ENCODE assay signal across 27 cellular contexts in genomic region chr3:122587572-122587971, GRCh38. TPM values are rescaled to one million over a fixed set of nuclear protein-coding genes. Genes with fewer than 3 reads are reported as not detected.
"Had no signal": no experiment of that assay in that cellular context is flagged by ENCODE, and none has a peak within 500 bp of the region (broad histone marks: within the 10 kb centered on the region; RNA-seq: fewer than 3 reads in every experiment).

No MANE protein-coding gene starts in this region.

- H3K27me3 ChIP-seq: neural progenitor cell, neutrophil, right atrium auricular region, right lobe of liver, tibial nerve, uterus had no signal

- H3K27ac ChIP-seq: left ventricle myocardium inferior, neural progenitor cell, neutrophil, right atrium auricular region, right lobe of liver, tibial nerve, uterus had no signal

- H3K36me3 ChIP-seq: left ventricle myocardium inferior, neural progenitor cell, neutrophil, right atrium auricular region, right lobe of liver, tibial nerve, uterus had no signal

- H3K4me2 ChIP-seq: neural progenitor cell had no signal

- ATAC-seq: right lobe of liver; stimulated activated effector memory CD8-positive, alpha-beta T cell treated with anti-CD3 and anti-CD28 coated beads, Interleukin-12 subunit alpha, Interleukin-12 subunit beta, amount 100 ng/mL, for 72 hours; stimulated activated naive CD8-positive, alpha-beta T cell treated with anti-CD3 and anti-CD28 coated beads, Interleukin-15, amount 100 ng/mL, for 72 hours had no signal

- H3K9ac ChIP-seq: neural progenitor cell had no signal

- H3K9me3 ChIP-seq: neutrophil, right lobe of liver had no signal

- H3K9me3 Mint-ChIP-seq: type B pancreatic cell had no signal

- H3K4me1 ChIP-seq: left ventricle myocardium inferior, neural progenitor cell, right atrium auricular region, tibial nerve, uterus had no signal

- H3K27ac Mint-ChIP-seq: mesothelial cell of epicardium, nephron progenitor cell, neural progenitor cell, progenitor cell of endocrine pancreas, type B pancreatic cell had no signal

- H3K4me3 Mint-ChIP-seq: mesothelial cell of epicardium; natural killer cell; nephron progenitor cell; neural progenitor cell; stimulated activated effector memory CD8-positive, alpha-beta T cell treated with anti-CD3 and anti-CD28 coated beads, Interleukin-12 subunit alpha, Interleukin-12 subunit beta, amount 100 ng/mL, for 72 hours; stimulated activated naive CD8-positive, alpha-beta T cell treated with anti-CD3 and anti-CD28 coated beads, Interleukin-15, amount 100 ng/mL, for 72 hours; type B pancreatic cell had no signal

- H2AFZ ChIP-seq: neural progenitor cell had no signal

- H3K27me3 Mint-ChIP-seq: naive B cell; progenitor cell of endocrine pancreas; stimulated activated naive CD8-positive, alpha-beta T cell treated with anti-CD3 and anti-CD28 coated beads, Interleukin-15, amount 100 ng/mL, for 72 hours; type B pancreatic cell had no signal

- H3K4me1 Mint-ChIP-seq: mesothelial cell of epicardium, nephron progenitor cell, neural progenitor cell had no signal

- H3K4me3 ChIP-seq: left ventricle myocardium inferior, lung, neural progenitor cell, right atrium auricular region, right lobe of liver, tibial nerve, uterus had no signal

- DNase-seq: hypothalamus; islet precursor cell; left ventricle myocardium inferior; mesendoderm; naive B cell; natural killer cell; nephron progenitor cell; occipital lobe; right lobe of liver; stimulated activated CD4-positive, alpha-beta T cell treated with anti-CD3 and anti-CD28 coated beads, Interleukin-12 subunit alpha, Interleukin-12 subunit beta, amount 100 ng/mL, for 4 hours; stimulated activated CD4-positive, alpha-beta T cell treated with anti-CD3 and anti-CD28 coated beads, Interleukin-15, amount 100 ng/mL, for 24 hours; stimulated activated CD4-positive, alpha-beta T cell treated with anti-CD3 and anti-CD28 coated beads, Interleukin-2, amount 100 ng/mL, for 24 hours; stimulated activated CD4-positive, alpha-beta T cell treated with anti-CD3 and anti-CD28 coated beads, Interleukin-4, amount 100 ng/mL, for 24 hours; stimulated activated naive CD4-positive, alpha-beta T cell treated with Interleukin-2 at 50 U/mL for 16 hours; stimulated activated naive CD8-positive, alpha-beta T cell treated with anti-CD3 and anti-CD28 coated beads, Interleukin-15, amount 100 ng/mL, for 72 hours; substantia nigra; uterus had no signal

- H3K36me3 Mint-ChIP-seq: neural progenitor cell, type B pancreatic cell had no signal

RNA-seq across cellular contexts. Expression of gene PARP15, which starts 10.1 kb away (rescaled TPM):
- total RNA-seq: kidney epithelial cell, occipital lobe had no signal
